ENCODE assay signal across 1 cellular context in genomic region chr12:57093412-57094193, GRCh38.
TF ChIP-seq lines count a peak whose summit lies in the region.

No MANE protein-coding gene starts in this region.

TF ChIP-seq in GM23338, 12 proteins besides CTCF, POLR2A, EP300 and RAD21 (continued from another document):
- no peak for TF ChIP-seq ZNF462 (CRISPR knock-in tag; IDR thresholded peaks at IDR 0.05)
TF ChIP-seq in GM23338: peak in this region for 2.
